7 cellular contexts compared by ENCODE assay signal in genomic region chr14:24289649-24290283, GRCh38. TPM values are rescaled to one million over a fixed set of nuclear protein-coding genes. Genes with fewer than 3 reads are reported as not detected.
DNase-seq lines count a peak whose midpoint lies in the region; ATAC-seq and TF ChIP-seq lines count a peak whose summit lies in the region.
"Had no signal": no experiment of that assay in that cellular context is flagged by ENCODE, and none has a peak within 500 bp of the region (broad histone marks: within the 10 kb centered on the region; RNA-seq: fewer than 3 reads in every experiment).

No MANE protein-coding gene starts in this region.

- H3K36me3 Mint-ChIP-seq in activated T-cell treated with anti-CD3 and anti-CD28 coated beads, Interleukin-2, amount 50 U/mL, for 4 hours (ENCODE audit: insufficient read depth) = peaks cover 32% of the 10 kb centered on the region

- no peak for TF ChIP-seq POLR2A in suprapubic skin (IDR thresholded peaks at IDR 0.05)

- TF ChIP-seq CTCF in suprapubic skin (IDR thresholded peaks at IDR 0.05) = no peak

- WGBS in suprapubic skin = 76% methylated on average over 5 of the region's 6 CpGs

- peak; percentile 98 to 100 for ATAC-seq in activated T-cell treated with anti-CD3 and anti-CD28 coated beads, Interleukin-2, amount 50 U/mL, for 4 hours
- peak; percentile 99 for ATAC-seq in stimulated activated naive CD8-positive, alpha-beta T cell treated with anti-CD3 and anti-CD28 coated beads, Interleukin-15, Interleukin-2, amounts not matched to agents 100 U/mL and 50 U/mL, for 24 hours

- H3K9me3 ChIP-seq in suprapubic skin = no peaks in the 10 kb centered on the region

- no peak overlapping the region for H3K4me3 ChIP-seq in suprapubic skin

- H3K9me3 Mint-ChIP-seq in activated T-cell treated with anti-CD3 and anti-CD28 coated beads, Interleukin-2, amount 50 U/mL, for 4 hours = no peaks in the 10 kb centered on the region

- no peak for TF ChIP-seq EP300 in suprapubic skin (IDR thresholded peaks at IDR 0.05)

- H3K36me3 ChIP-seq in suprapubic skin = peaks cover 38% of the 10 kb centered on the region

- peaks cover 4% of the 10 kb centered on the region for H3K4me1 ChIP-seq in suprapubic skin

- H3K27me3 Mint-ChIP-seq in activated T-cell treated with anti-CD3 and anti-CD28 coated beads, Interleukin-2, amount 50 U/mL, for 4 hours (ENCODE audit: low read depth) = no peaks in the 10 kb centered on the region

- DNase-seq in activated naive CD4-positive, alpha-beta T cell treated with Interleukin-2 at 50 U/mL for 16 hours = peak; percentile 65
- DNase-seq in activated naive CD4-positive, alpha-beta T cell (lab: John Stamatoyannopoulos, UW) = no peak
- DNase-seq in activated T-cell treated with anti-CD3 and anti-CD28 coated beads, Interleukin-2, amount 50 U/mL, for 4 hours = no peak
- peak; percentile 73 for DNase-seq in stimulated activated naive CD8-positive, alpha-beta T cell treated with anti-CD3 and anti-CD28 coated beads, Interleukin-15, Interleukin-2, amounts not matched to agents 100 U/mL and 50 U/mL, for 24 hours
- DNase-seq in suprapubic skin (ENCODE audit: low spot score in 2 of 2) (no peak), amygdala (lab: John Stamatoyannopoulos, UW) (no peak)
- DNase-seq: cerebellar nuclear complex had no signal

- H3K4me1 Mint-ChIP-seq in activated T-cell treated with anti-CD3 and anti-CD28 coated beads, Interleukin-2, amount 50 U/mL, for 4 hours (ENCODE audit: low read depth) = peaks cover 11% of the 10 kb centered on the region

- no peaks in the 10 kb centered on the region for H3K27me3 ChIP-seq in suprapubic skin

- no peak overlapping the region for H3K4me3 Mint-ChIP-seq in activated T-cell treated with anti-CD3 and anti-CD28 coated beads, Interleukin-2, amount 50 U/mL, for 4 hours

- no peak overlapping the region for H3K27ac ChIP-seq in suprapubic skin

RNA-seq across cellular contexts. Expression of gene DHRS1, which starts 9.8 kb away (rescaled TPM):
- total RNA-seq in activated T-cell treated with anti-CD3 and anti-CD28 coated beads, Interleukin-2, amount 50 U/mL, for 4 hours = 1 to 10 TPM; 2.6 to 4.2 (median 3.1) TPM
- total RNA-seq in suprapubic skin = 100 to 1,000 TPM in 1 of 4 donors, 10 to 100 TPM in 3; 49.0 to 101 (median 82.1) TPM

RNA-seq across cellular contexts. Expression of gene NOP9, which starts 9.9 kb away (rescaled TPM):
- 10 to 100 TPM; 67.8 to 71.0 (median 68.0) TPM for total RNA-seq in activated T-cell treated with anti-CD3 and anti-CD28 coated beads, Interleukin-2, amount 50 U/mL, for 4 hours
- 10 to 100 TPM; 19.8 to 31.2 (median 21.2) TPM for total RNA-seq in suprapubic skin

RNA-seq across cellular contexts. Expression of gene CIDEB, which starts 18.0 kb away (rescaled TPM):
- total RNA-seq in activated T-cell treated with anti-CD3 and anti-CD28 coated beads, Interleukin-2, amount 50 U/mL, for 4 hours = 1 to 10 TPM; 6.5 to 7.3 (median 7.2) TPM
- 10 to 100 TPM; 23.4 to 32.7 (median 31.7) TPM for total RNA-seq in suprapubic skin

RNA-seq across cellular contexts. Expression of gene RABGGTA, which starts 18.4 kb away (rescaled TPM):
- total RNA-seq in activated T-cell treated with anti-CD3 and anti-CD28 coated beads, Interleukin-2, amount 50 U/mL, for 4 hours = 10 to 100 TPM; 52.2 to 58.8 (median 53.4) TPM
- 10 to 100 TPM; 50.4 to 65.9 (median 53.1) TPM for total RNA-seq in suprapubic skin

RNA-seq across cellular contexts. Expression of gene LTB4R2, which starts 20.2 kb away (rescaled TPM):
- total RNA-seq in activated T-cell treated with anti-CD3 and anti-CD28 coated beads, Interleukin-2, amount 50 U/mL, for 4 hours = 10 to 100 TPM in 2 of 3 donors, 1 to 10 TPM in 1; 9.0 to 10.8 (median 10.4) TPM
- 100 to 1,000 TPM; 131 to 184 (median 156) TPM for total RNA-seq in suprapubic skin

Comparison
In these comparisons a context has a peak if more than half of its experiments do, and no peak if none do; other contexts are left out.
1. DNase-seq: peak in activated naive CD4-positive, alpha-beta T cell treated with Interleukin-2 at 50 U/mL for 16 hours (single experiment) and stimulated activated naive CD8-positive, alpha-beta T cell treated with anti-CD3 and anti-CD28 coated beads, Interleukin-15, Interleukin-2, amounts not matched to agents 100 U/mL and 50 U/mL, for 24 hours (single experiment); none in activated naive CD4-positive, alpha-beta T cell (0 of 4), activated T-cell treated with anti-CD3 and anti-CD28 coated beads, Interleukin-2, amount 50 U/mL, for 4 hours (single experiment), suprapubic skin (0 of 2) and amygdala (0 of 56).
2. RNA of gene DHRS1, which starts 9.8 kb away (total RNA-seq): 49.0 to 101 TPM in suprapubic skin; 2.6 to 4.2 TPM in activated T-cell treated with anti-CD3 and anti-CD28 coated beads, Interleukin-2, amount 50 U/mL, for 4 hours; every median in the first group is over 4 times any median in the second.